Comparison of ENCODE assay signal across 8 cellular contexts in the genomic region with DNA sequence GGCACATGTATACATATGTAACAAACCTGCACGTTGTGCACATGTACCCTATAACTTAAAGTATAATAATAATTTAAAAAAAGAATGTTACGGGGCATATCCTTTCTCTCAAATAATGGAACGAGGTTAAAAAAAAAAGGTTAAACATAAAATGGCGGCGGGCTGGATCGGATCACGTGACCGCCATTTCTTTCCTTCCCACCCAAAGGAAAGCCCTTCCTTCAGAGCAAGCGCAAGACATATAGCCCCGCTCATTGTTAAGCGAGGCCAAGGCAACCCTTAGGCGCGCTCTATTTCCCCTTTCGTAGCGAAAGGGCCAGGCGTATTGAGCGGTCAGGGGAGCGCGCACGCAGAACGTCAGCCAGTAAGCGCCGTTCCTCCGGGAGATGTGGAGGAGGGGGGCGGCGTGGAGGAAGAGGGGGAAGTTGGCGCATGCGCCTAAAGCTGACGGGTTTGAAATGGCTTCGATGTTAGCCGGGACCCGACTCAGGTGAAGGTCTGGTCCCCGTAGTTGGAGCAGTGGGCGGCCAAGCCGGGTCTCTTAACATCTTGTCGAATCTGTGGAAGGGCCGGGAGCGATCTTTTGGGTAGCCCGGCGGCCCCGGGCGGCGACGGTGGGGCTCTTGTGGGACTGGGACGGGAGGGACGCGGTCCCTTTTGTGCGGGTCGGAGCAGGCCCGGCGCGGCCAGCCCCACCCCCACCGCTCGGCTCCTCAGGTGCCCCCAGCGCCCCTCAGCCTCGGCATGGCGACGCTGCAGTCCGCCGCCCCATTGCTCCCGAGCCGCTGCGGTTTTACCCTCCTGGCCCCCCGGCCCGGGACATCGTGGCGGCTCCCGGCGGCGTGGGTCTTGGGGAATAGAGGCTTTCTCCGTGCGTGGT. TPM values are rescaled to one million over a fixed set of nuclear protein-coding genes. Genes with fewer than 3 reads are reported as not detected.
DNase-seq lines count a peak whose midpoint lies in the region; ATAC-seq and TF ChIP-seq lines count a peak whose summit lies in the region.

A gene with protein sequence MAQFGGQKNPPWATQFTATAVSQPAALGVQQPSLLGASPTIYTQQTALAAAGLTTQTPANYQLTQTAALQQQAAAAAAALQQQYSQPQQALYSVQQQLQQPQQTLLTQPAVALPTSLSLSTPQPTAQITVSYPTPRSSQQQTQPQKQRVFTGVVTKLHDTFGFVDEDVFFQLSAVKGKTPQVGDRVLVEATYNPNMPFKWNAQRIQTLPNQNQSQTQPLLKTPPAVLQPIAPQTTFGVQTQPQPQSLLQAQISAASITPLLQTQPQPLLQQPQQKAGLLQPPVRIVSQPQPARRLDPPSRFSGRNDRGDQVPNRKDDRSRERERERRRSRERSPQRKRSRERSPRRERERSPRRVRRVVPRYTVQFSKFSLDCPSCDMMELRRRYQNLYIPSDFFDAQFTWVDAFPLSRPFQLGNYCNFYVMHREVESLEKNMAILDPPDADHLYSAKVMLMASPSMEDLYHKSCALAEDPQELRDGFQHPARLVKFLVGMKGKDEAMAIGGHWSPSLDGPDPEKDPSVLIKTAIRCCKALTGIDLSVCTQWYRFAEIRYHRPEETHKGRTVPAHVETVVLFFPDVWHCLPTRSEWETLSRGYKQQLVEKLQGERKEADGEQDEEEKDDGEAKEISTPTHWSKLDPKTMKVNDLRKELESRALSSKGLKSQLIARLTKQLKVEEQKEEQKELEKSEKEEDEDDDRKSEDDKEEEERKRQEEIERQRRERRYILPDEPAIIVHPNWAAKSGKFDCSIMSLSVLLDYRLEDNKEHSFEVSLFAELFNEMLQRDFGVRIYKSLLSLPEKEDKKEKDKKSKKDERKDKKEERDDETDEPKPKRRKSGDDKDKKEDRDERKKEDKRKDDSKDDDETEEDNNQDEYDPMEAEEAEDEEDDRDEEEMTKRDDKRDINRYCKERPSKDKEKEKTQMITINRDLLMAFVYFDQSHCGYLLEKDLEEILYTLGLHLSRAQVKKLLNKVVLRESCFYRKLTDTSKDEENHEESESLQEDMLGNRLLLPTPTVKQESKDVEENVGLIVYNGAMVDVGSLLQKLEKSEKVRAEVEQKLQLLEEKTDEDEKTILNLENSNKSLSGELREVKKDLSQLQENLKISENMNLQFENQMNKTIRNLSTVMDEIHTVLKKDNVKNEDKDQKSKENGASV (plus strand): TSS at position 447 of the 880 bp plus-strand sequence. CDS start 1,266 bp downstream, outside the sequence.

- peak; percentile 98 for ATAC-seq in HG03432 (IDR thresholded peaks at IDR 0.05; ENCODE audit: unreplicated experiment)

- DNase-seq in AG20443 (ENCODE audit: low spot score) (peak; percentile 98), NCI-H510A (lab: John Stamatoyannopoulos, UW) (peak; percentile 98), cerebellum (ENCODE audit: low spot score) (peak; percentile 96), islet precursor cell (peak; percentile 99)
- DNase-seq in activated CD4-positive, alpha-beta T cell treated with anti-CD3 and anti-CD28 coated beads for 1 hour: peak; percentile 95
- peak; percentile 93 to 96 (median 95) for DNase-seq in stimulated activated CD4-positive, alpha-beta T cell treated with anti-CD3 and anti-CD28 coated beads, Interleukin-12 subunit alpha, Interleukin-12 subunit beta, amount 100 ng/mL, for 48 hours (ENCODE audit: low read depth in 2 of 3, low spot score in 1 of 3)

- TF ChIP-seq POLR2A in GM19099 (IDR thresholded peaks at IDR 0.05; ENCODE audit: extremely low read depth, insufficient read length, low read depth): peak; percentile 82

RNA-seq across cellular contexts. Expression of the gene that starts here (rescaled TPM):
- 52.4 TPM for total RNA-seq in cerebellum

Comparison
In these comparisons a context has a peak if more than half of its experiments do, and no peak if none do; other contexts are left out.
1. Peak in every context shown above with its lines: DNase-seq and ATAC-seq.